In the genomic region with DNA sequence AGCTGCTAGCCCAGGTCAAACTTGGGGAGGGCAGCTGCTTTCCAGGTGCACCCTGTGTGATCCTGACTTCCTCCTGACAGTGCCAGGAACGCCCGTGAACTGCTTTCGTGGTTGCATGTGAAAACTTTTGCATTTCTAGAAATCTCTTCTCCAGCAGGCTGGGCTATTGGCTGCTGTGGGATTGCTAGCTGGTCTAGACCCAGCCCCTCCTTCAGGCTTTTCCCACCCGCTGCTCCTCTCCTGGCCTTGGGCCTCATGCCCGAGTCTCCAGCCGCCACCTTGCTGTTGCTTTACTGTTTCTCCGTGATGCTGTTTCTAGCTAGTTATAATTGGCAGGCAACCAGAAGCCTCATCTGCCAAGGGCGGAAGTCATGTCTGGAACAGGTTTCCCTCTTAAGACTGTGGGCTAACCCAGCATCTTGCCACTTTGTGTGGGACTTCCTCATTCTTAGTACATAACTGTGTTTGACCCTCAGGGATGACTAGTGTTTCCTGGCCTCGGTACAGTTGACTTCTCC, we compare ENCODE assay signal across 9 cellular contexts. TPM values are rescaled to one million over a fixed set of nuclear protein-coding genes. Genes with fewer than 3 reads are reported as not detected.
DNase-seq lines count a peak whose midpoint lies in the region; ATAC-seq and TF ChIP-seq lines count a peak whose summit lies in the region.
"Had no signal": no experiment of that assay in that cellular context is flagged by ENCODE, and none has a peak within 500 bp of the region (broad histone marks: within the 10 kb centered on the region; RNA-seq: fewer than 3 reads in every experiment).

No MANE protein-coding gene starts in this region.

- peak; percentile 69 for ATAC-seq in GM21360 (IDR thresholded peaks at IDR 0.05; ENCODE audit: unreplicated experiment)
- peak; percentile 84 for ATAC-seq in central memory CD8-positive, alpha-beta T cell (replicated peaks; ENCODE audit: extremely low read depth, poor library complexity, severe bottlenecking)

- peak overlapping the region; percentile 77 for H3K4me3 Mint-ChIP-seq in central memory CD8-positive, alpha-beta T cell

- no peaks in the 10 kb centered on the region for H3K27me3 ChIP-seq in tibial nerve

- no peak for TF ChIP-seq CTCF in tibial nerve (IDR thresholded peaks at IDR 0.05)

- H3K4me3 ChIP-seq in tibial nerve, result no peak overlapping the region
- H3K4me3 ChIP-seq: SJSA1 had no signal

- H3K4me1 ChIP-seq in tibial nerve, result peaks cover 0 to 26% (median 17%) of the 10 kb centered on the region in 4 donors
- H3K4me1 ChIP-seq: SJSA1 had no signal

- peaks cover 3% of the 10 kb centered on the region for H3K36me3 Mint-ChIP-seq in central memory CD8-positive, alpha-beta T cell (ENCODE audit: insufficient read depth)

- TF ChIP-seq POLR2A in tibial nerve (IDR thresholded peaks at IDR 0.05), result no peak

- H3K9me3 Mint-ChIP-seq in central memory CD8-positive, alpha-beta T cell, result no peaks in the 10 kb centered on the region

- no peaks in the 10 kb centered on the region for H3K27me3 Mint-ChIP-seq in central memory CD8-positive, alpha-beta T cell

- 38 to 52% methylated on average over 9 of the region's 9 CpGs for WGBS in tibial nerve, 2 donors

- DNase-seq in DMS 273 (lab: John Stamatoyannopoulos, UW; ENCODE audit: unreplicated experiment), result peak; percentile 81
- DNase-seq in HT1080 (ENCODE audit: low read depth), result peak; percentile 93
- peak; percentile 55 for DNase-seq in T-helper 22 cell (ENCODE audit: low read depth)
- DNase-seq in central memory CD8-positive, alpha-beta T cell (ENCODE audit: low spot score in 2 of 2), result peak in 1 of 2 donors; percentile 56
- DNase-seq in medulla oblongata (ENCODE audit: extremely low spot score), result peak; percentile 90
- DNase-seq in tibial nerve (ENCODE audit: low spot score in 2 of 2), result peak; percentile 26 to 74
- DNase-seq in NCI-H345 (lab: John Stamatoyannopoulos, UW), result no peak

- no peaks in the 10 kb centered on the region for H3K36me3 ChIP-seq in tibial nerve
- H3K36me3 ChIP-seq: SJSA1 had no signal

- H3K4me1 Mint-ChIP-seq in central memory CD8-positive, alpha-beta T cell, result peaks cover 59% of the 10 kb centered on the region

- peak overlapping the region in 3 of 4 donors; percentile 5 to 64 (median 23) for H3K27ac ChIP-seq in tibial nerve
- H3K27ac ChIP-seq: SJSA1 had no signal

- H3K9me3 ChIP-seq in tibial nerve, result no peaks in the 10 kb centered on the region
- H3K9me3 ChIP-seq: SJSA1 had no signal

- TF ChIP-seq EP300 in tibial nerve (IDR thresholded peaks at IDR 0.05), result peak in 1 of 2 donors; percentile 86

- peak overlapping the region; percentile 99 for H3K27ac Mint-ChIP-seq in central memory CD8-positive, alpha-beta T cell (ENCODE audit: low read depth)

RNA-seq across cellular contexts. Expression of a gene that starts 27.0 kb away (rescaled TPM):
- 5.0 and 5.6 TPM in 2 replicates for total RNA-seq in HT1080 (2014; rRNA removed; shearing (Covaris generic))
- 0.24 and 0.42 TPM in 2 replicates for polyA plus RNA-seq in HT1080 (2015; cell fraction: cytosol; rRNA removed)
- polyA plus RNA-seq in HT1080 (2015; cell fraction: nucleus; rRNA removed), result 0.08 and 0.48 TPM in 2 replicates
- total RNA-seq in tibial nerve, result 10 to 100 TPM; 12.6 to 50.0 (median 16.1) TPM
- total RNA-seq: SJSA1 had no signal
